ENCODE assay signal across 16 cellular contexts in the genomic region with DNA sequence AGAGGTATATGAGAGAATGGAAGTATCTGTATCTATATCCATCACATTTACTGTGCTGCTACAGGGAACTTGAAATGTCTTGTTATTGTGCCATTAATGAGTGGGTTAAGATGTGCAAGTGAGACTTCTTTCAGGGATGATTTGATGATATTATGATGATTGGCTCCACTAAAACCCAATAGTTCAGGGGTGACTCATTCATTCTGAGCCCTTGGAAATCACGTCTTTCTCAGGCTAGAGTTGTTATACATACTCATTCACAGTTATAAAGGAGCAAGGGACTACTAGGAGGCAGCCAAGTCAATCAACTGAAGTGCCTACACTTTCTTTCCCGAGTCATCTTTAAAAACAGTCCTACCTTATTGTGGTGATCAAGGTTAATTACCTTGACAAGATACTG.
A peak's percentile ranks its signal among the peaks of the same experiment; 100 is the strongest.
DNase-seq lines count a peak whose midpoint lies in the region; ATAC-seq, FAIRE-seq and TF ChIP-seq lines count a peak whose summit lies in the region.
"Had no signal": no experiment of that assay in that cellular context is flagged by ENCODE, and none has a peak within 500 bp of the region (broad histone marks: within the 10 kb centered on the region; RNA-seq: fewer than 3 reads in every experiment).

No MANE protein-coding gene starts in this region.

- H3K27ac Mint-ChIP-seq in activated naive CD8-positive, alpha-beta T cell treated with anti-CD3 and anti-CD28 coated beads, Interleukin-2, amount 50 U/mL, for 24 hours: no peak overlapping the region
- no peak overlapping the region for H3K27ac Mint-ChIP-seq in activated naive CD8-positive, alpha-beta T cell treated with anti-CD3 and anti-CD28 coated beads for 36 hours
- H3K27ac Mint-ChIP-seq: activated CD4-positive, alpha-beta memory T cell treated with anti-CD3 and anti-CD28 coated beads, Interleukin-2, amount 10 ng/mL, durations not matched to agents 7 days and 5 days; activated naive CD4-positive, alpha-beta T cell treated with anti-CD3 and anti-CD28 coated beads, Interleukin-2, amount 10 ng/mL, durations not matched to agents 7 days and 5 days; nephron had no signal

- no peaks in the 10 kb centered on the region for H3K9me3 Mint-ChIP-seq in activated naive CD8-positive, alpha-beta T cell treated with anti-CD3 and anti-CD28 coated beads, Interleukin-2, amount 50 U/mL, for 24 hours
- H3K9me3 Mint-ChIP-seq in activated naive CD8-positive, alpha-beta T cell treated with anti-CD3 and anti-CD28 coated beads for 36 hours: no peaks in the 10 kb centered on the region
- H3K9me3 Mint-ChIP-seq: activated naive CD4-positive, alpha-beta T cell treated with anti-CD3 and anti-CD28 coated beads, Interleukin-2, amount 10 ng/mL, durations not matched to agents 7 days and 5 days; nephron had no signal

- peak; percentile 22 for ATAC-seq in activated naive CD8-positive, alpha-beta T cell treated with anti-CD3 and anti-CD28 coated beads, Interleukin-2, amount 50 U/mL, for 24 hours
- no peak for ATAC-seq in HG02870 (IDR thresholded peaks at IDR 0.05; ENCODE audit: unreplicated experiment)

- H3K27me3 ChIP-seq in bronchial epithelial cell (ENCODE audit: control insufficient read depth, insufficient read depth, low read length): no peaks in the 10 kb centered on the region
- H3K27me3 ChIP-seq: BLaER1 treated with 17β-estradiol and CSF1 and Interleukin-3, amounts not matched to agents 10 nM and 100 nM; tibial artery had no signal

- H3K36me3 ChIP-seq in bronchial epithelial cell (ENCODE audit: control insufficient read depth, insufficient read depth, low read length): no peaks in the 10 kb centered on the region
- H3K36me3 ChIP-seq: BLaER1 treated with 17β-estradiol and CSF1 and Interleukin-3, amounts not matched to agents 10 nM and 100 nM; tibial artery had no signal

- DNase-seq in activated naive CD8-positive, alpha-beta T cell treated with anti-CD3 and anti-CD28 coated beads, Interleukin-2, amount 50 U/mL, for 24 hours: no peak
- DNase-seq in activated naive CD8-positive, alpha-beta T cell treated with anti-CD3 and anti-CD28 coated beads for 36 hours: no peak
- peak; percentile 43 for DNase-seq in M059J (ENCODE audit: low read depth)
- DNase-seq in bronchial epithelial cell (ENCODE audit: low read depth): peak; percentile 17
- no peak for DNase-seq in stimulated activated CD4-positive, alpha-beta T cell treated with anti-CD3 and anti-CD28 coated beads, Interleukin-15, amount 100 ng/mL, for 24 hours
- DNase-seq in AG08396 (ENCODE audit: low spot score): no peak
- DNase-seq: activated CD4-positive, alpha-beta memory T cell treated with anti-CD3 and anti-CD28 coated beads, Interleukin-2, amount 10 ng/mL, durations not matched to agents 7 days and 5 days; activated CD4-positive, CD25-positive, alpha-beta regulatory T cell treated with anti-CD3 and anti-CD28 coated beads, Interleukin-2, amount 50 U/mL, for 72 hours; GF-D8; tibial artery had no signal

- peaks cover 32% of the 10 kb centered on the region for H3K4me1 Mint-ChIP-seq in activated naive CD8-positive, alpha-beta T cell treated with anti-CD3 and anti-CD28 coated beads, Interleukin-2, amount 50 U/mL, for 24 hours
- H3K4me1 Mint-ChIP-seq in activated naive CD8-positive, alpha-beta T cell treated with anti-CD3 and anti-CD28 coated beads for 36 hours: peaks cover 32% of the 10 kb centered on the region
- H3K4me1 Mint-ChIP-seq: nephron had no signal

- no peak for FAIRE-seq in bronchial epithelial cell (lab: Jason Lieb, UNC)
- FAIRE-seq: islet of Langerhans, TTC549 had no signal

- no peaks in the 10 kb centered on the region for H3K27me3 Mint-ChIP-seq in activated naive CD8-positive, alpha-beta T cell treated with anti-CD3 and anti-CD28 coated beads, Interleukin-2, amount 50 U/mL, for 24 hours
- H3K27me3 Mint-ChIP-seq in activated naive CD8-positive, alpha-beta T cell treated with anti-CD3 and anti-CD28 coated beads for 36 hours: no peaks in the 10 kb centered on the region
- H3K27me3 Mint-ChIP-seq: activated CD4-positive, alpha-beta memory T cell treated with anti-CD3 and anti-CD28 coated beads, Interleukin-2, amount 10 ng/mL, durations not matched to agents 7 days and 5 days; activated naive CD4-positive, alpha-beta T cell treated with anti-CD3 and anti-CD28 coated beads, Interleukin-2, amount 10 ng/mL, durations not matched to agents 7 days and 5 days had no signal

- TF ChIP-seq CTCF in bronchial epithelial cell (IDR thresholded peaks at IDR 0.05; ENCODE audit: insufficient read depth, low read length, severe bottlenecking): no peak

- no peaks in the 10 kb centered on the region for H3K36me3 Mint-ChIP-seq in activated naive CD8-positive, alpha-beta T cell treated with anti-CD3 and anti-CD28 coated beads, Interleukin-2, amount 50 U/mL, for 24 hours (ENCODE audit: low read depth)
- peaks cover 2% of the 10 kb centered on the region for H3K36me3 Mint-ChIP-seq in activated naive CD8-positive, alpha-beta T cell treated with anti-CD3 and anti-CD28 coated beads for 36 hours
- H3K36me3 Mint-ChIP-seq: activated naive CD4-positive, alpha-beta T cell treated with anti-CD3 and anti-CD28 coated beads, Interleukin-2, amount 10 ng/mL, durations not matched to agents 7 days and 5 days had no signal

- H3K4me3 ChIP-seq in bronchial epithelial cell (ENCODE audit: low read depth, low read length): no peak overlapping the region
- H3K4me3 ChIP-seq: BLaER1 treated with 17β-estradiol and CSF1 and Interleukin-3, amounts not matched to agents 10 nM and 100 nM; tibial artery had no signal

- H3K4me3 Mint-ChIP-seq in activated naive CD8-positive, alpha-beta T cell treated with anti-CD3 and anti-CD28 coated beads, Interleukin-2, amount 50 U/mL, for 24 hours: no peak overlapping the region
- H3K4me3 Mint-ChIP-seq in activated naive CD8-positive, alpha-beta T cell treated with anti-CD3 and anti-CD28 coated beads for 36 hours: no peak overlapping the region
- H3K4me3 Mint-ChIP-seq: activated CD4-positive, alpha-beta memory T cell treated with anti-CD3 and anti-CD28 coated beads, Interleukin-2, amount 10 ng/mL, durations not matched to agents 7 days and 5 days; activated naive CD4-positive, alpha-beta T cell treated with anti-CD3 and anti-CD28 coated beads, Interleukin-2, amount 10 ng/mL, durations not matched to agents 7 days and 5 days; nephron had no signal

Comparison
In these comparisons a context has a peak if more than half of its experiments do, and no peak if none do; other contexts are left out.
1. DNase-seq: peak in M059J (single experiment) and bronchial epithelial cell (single experiment); none in activated naive CD8-positive, alpha-beta T cell treated with anti-CD3 and anti-CD28 coated beads, Interleukin-2, amount 50 U/mL, for 24 hours (single experiment), activated naive CD8-positive, alpha-beta T cell treated with anti-CD3 and anti-CD28 coated beads for 36 hours (single experiment), stimulated activated CD4-positive, alpha-beta T cell treated with anti-CD3 and anti-CD28 coated beads, Interleukin-15, amount 100 ng/mL, for 24 hours (single experiment) and AG08396 (single experiment).